ENCODE assay signal across 8 cellular contexts in the genomic region with DNA sequence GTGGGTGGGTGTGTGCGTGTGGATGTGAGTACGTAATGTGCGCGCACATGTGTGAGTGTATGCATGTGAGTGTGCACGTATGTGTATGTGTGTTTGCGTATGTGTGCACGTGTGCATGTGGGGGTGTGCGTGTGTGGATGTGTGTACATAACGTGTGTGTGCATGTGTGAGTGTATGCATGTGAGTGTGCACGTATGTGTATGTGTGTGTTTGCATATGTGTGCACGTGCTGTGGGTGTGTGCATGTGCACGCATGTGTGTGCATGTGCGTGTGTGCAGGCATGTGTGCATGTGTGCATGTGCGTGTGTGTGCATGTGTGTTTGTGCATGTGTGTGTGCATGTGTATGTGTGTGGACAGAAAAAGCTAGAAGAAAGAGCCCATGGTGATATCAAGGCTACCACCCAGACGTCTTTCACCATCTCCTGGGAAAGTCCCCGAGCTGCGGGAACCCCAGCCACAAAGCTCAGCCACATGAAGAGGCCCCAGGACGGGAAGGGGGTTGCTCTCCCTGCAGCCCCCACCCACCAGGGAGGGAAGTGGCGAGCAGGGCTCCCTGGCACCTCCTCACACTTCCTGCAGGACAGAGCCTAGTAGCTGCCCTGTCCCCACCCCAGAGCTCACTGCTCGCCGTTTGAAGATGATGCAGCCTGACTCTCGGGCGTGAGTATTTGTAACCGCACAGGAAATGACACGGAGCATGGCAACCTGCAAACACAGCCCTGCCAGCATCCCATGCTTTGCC.
DNase-seq lines count a peak whose midpoint lies in the region; ATAC-seq and TF ChIP-seq lines count a peak whose summit lies in the region.

No MANE protein-coding gene starts in this region.

- H3K36me3 ChIP-seq in Caco-2 (ENCODE audit: control insufficient read depth, insufficient read depth, low read length): no peaks in the 10 kb centered on the region

- peaks cover 15% of the 10 kb centered on the region for H3K9me3 ChIP-seq in Caco-2

- CTCF ChIA-PET in Caco-2 (lab: Charles Lee): no interaction called here

- peaks cover 0 to 7% (median 2%) of the 10 kb centered on the region in 5 donors for H3K27me3 Mint-ChIP-seq in naive thymus-derived CD8-positive, alpha-beta T cell
- no peaks in the 10 kb centered on the region for H3K27me3 Mint-ChIP-seq in Caco-2 (ENCODE audit: insufficient read depth, unreplicated experiment)

- H3K4me1 Mint-ChIP-seq in naive thymus-derived CD8-positive, alpha-beta T cell: peaks cover 5 to 18% (median 16%) of the 10 kb centered on the region in 4 donors
- H3K4me1 Mint-ChIP-seq in Caco-2 (ENCODE audit: low read depth, unreplicated experiment): no peaks in the 10 kb centered on the region

- DNase-seq in AG20443 (ENCODE audit: low spot score) (peak; percentile 65), Caco-2 (no peak), coronary artery (ENCODE audit: low spot score) (no peak), iPS-NIHi11 (ENCODE audit: low spot score) (no peak)
- DNase-seq in naive thymus-derived CD8-positive, alpha-beta T cell: peak in 8 of 10 donors; percentile 18 to 73 (median 56)

- peaks cover 0 to 24% (median 12%) of the 10 kb centered on the region in 9 donors for H3K9me3 Mint-ChIP-seq in naive thymus-derived CD8-positive, alpha-beta T cell
- H3K9me3 Mint-ChIP-seq in Caco-2 (ENCODE audit: unreplicated experiment): peaks cover 22% of the 10 kb centered on the region

- peak; percentile 73 for ATAC-seq in GM19438 (IDR thresholded peaks at IDR 0.05; ENCODE audit: low read depth, unreplicated experiment)
- peak; percentile 78 for ATAC-seq in HG03439 (IDR thresholded peaks at IDR 0.05; ENCODE audit: unreplicated experiment)
- peak; percentile 63 to 67 for ATAC-seq in activated CD4-positive, CD25-positive, alpha-beta regulatory T cell treated with anti-CD3 and anti-CD28 coated beads, Interleukin-2, amount 50 U/mL, for 24 hours
- peak; percentile 64 to 86 for ATAC-seq in naive thymus-derived CD8-positive, alpha-beta T cell

- no peak overlapping the region for H3K27ac ChIP-seq in coronary artery

- peak overlapping the region in 6 of 10 donors; percentile 41 to 90 (median 56) for H3K27ac Mint-ChIP-seq in naive thymus-derived CD8-positive, alpha-beta T cell
- H3K27ac Mint-ChIP-seq in Caco-2 (ENCODE audit: unreplicated experiment): no peak overlapping the region

- no TSS peak for BruUV-seq in Caco-2 (replicated peaks; lab: Mats Ljungman, UMichigan)

- no peaks in the 10 kb centered on the region for H3K4me1 ChIP-seq in Caco-2

- POLR2A ChIA-PET in naive thymus-derived CD8-positive, alpha-beta T cell (lab: Charles Lee): no interaction called here
- POLR2A ChIA-PET in Caco-2 (lab: Charles Lee): no interaction called here

- peaks cover 0 to 8% (median 3%) of the 10 kb centered on the region in 3 donors for H3K36me3 Mint-ChIP-seq in naive thymus-derived CD8-positive, alpha-beta T cell
- H3K36me3 Mint-ChIP-seq in Caco-2 (ENCODE audit: insufficient read depth, unreplicated experiment): peaks cover 17% of the 10 kb centered on the region

- H3K4me3 Mint-ChIP-seq in naive thymus-derived CD8-positive, alpha-beta T cell: peak overlapping the region in 8 of 10 donors; percentile 21 to 73 (median 53)
- no peak overlapping the region for H3K4me3 Mint-ChIP-seq in Caco-2 (ENCODE audit: unreplicated experiment)

- H3K4me3 ChIP-seq in Caco-2 (ENCODE audit: low read depth, low read length) (no peak overlapping the region), coronary artery (no peak overlapping the region)

- no peak for TF ChIP-seq CTCF in Caco-2 (IDR thresholded peaks at IDR 0.05; ENCODE audit: insufficient read depth in 1 of 2, low read depth in 1 of 2, low read length in 1 of 2, severe bottlenecking in 1 of 2, unreplicated experiment in 1 of 2)
- no peak for TF ChIP-seq CTCF in coronary artery (IDR thresholded peaks at IDR 0.05)

- intact Hi-C loops in Caco-2 (cut with micrococcal nuclease; ENCODE audit: unreplicated experiment): loop anchor here (5.0 to 10.0 kb wide), 3 partner anchors 116 to 1242 kb away; no protein-coding TSS in a partner anchor

- no peaks in the 10 kb centered on the region for H3K27me3 ChIP-seq in Caco-2 (replicated peaks; ENCODE audit: control insufficient read depth, insufficient read depth, low read length)

Comparison
In these comparisons a context has a peak if more than half of its experiments do, and no peak if none do; other contexts are left out.
1. DNase-seq: peak in AG20443 (single experiment) and naive thymus-derived CD8-positive, alpha-beta T cell (8 of 10); none in Caco-2 (0 of 2), coronary artery (single experiment) and iPS-NIHi11 (single experiment).
2. Peak in every context shown above with its lines, with median percentiles within 50 percentile points of each other: ATAC-seq.